ENCODE assay signal across 1 cellular context in genomic region chr3:101816215-101817149, GRCh38.
TF ChIP-seq lines count a peak whose summit lies in the region.

No MANE protein-coding gene starts in this region.

TF ChIP-seq in HepG2, 621 proteins besides CTCF, POLR2A, EP300 and RAD21 (continued from another document):
- TF ChIP-seq AKNA (CRISPR knock-in tag; IDR thresholded peaks at IDR 0.05; ENCODE audit: borderline replicate concordance) (no peak), SOX6 (IDR thresholded peaks at IDR 0.05) (no peak), SOX6 (CRISPR knock-in tag; IDR thresholded peaks at IDR 0.05) (no peak), FOXK2 (IDR thresholded peaks at IDR 0.05) (no peak), POGZ (CRISPR knock-in tag; IDR thresholded peaks at IDR 0.05) (no peak), HNRNPUL1 (IDR thresholded peaks at IDR 0.05; ENCODE audit: low read depth, low read length) (no peak), KLF6 (CRISPR knock-in tag; IDR thresholded peaks at IDR 0.05) (no peak), SPEN (CRISPR knock-in tag; IDR thresholded peaks at IDR 0.05; ENCODE audit: low read depth) (no peak), SP1 (IDR thresholded peaks at IDR 0.05) (no peak), SP1 (CRISPR knock-in tag; IDR thresholded peaks at IDR 0.05) (no peak), FLYWCH1 (CRISPR knock-in tag; IDR thresholded peaks at IDR 0.05) (no peak), NFE2L1 (CRISPR knock-in tag; IDR thresholded peaks at IDR 0.05; ENCODE audit: borderline replicate concordance) (no peak), SIX4 (CRISPR knock-in tag; IDR thresholded peaks at IDR 0.05) (no peak)
